In genomic region chr22:17368727-17369552, GRCh38 we compare ENCODE assay signal across 1 cellular context.
TF ChIP-seq lines count a peak whose summit lies in the region.

TSS of gene CECR2 (plus strand) at chr22:17369460. CDS start at chr22:17369784, 324 bp downstream.

TF ChIP-seq in SK-N-SH treated with all-trans-retinoic acid at 6 μM for 48 hours, 23 proteins besides CTCF, POLR2A, EP300 and RAD21 (continued from another document):
- TF ChIP-seq ZFP3 (CRISPR knock-in tag; IDR thresholded peaks at IDR 0.05) (no peak), ISL1 (CRISPR knock-in tag; IDR thresholded peaks at IDR 0.05) (no peak), GLIS3 (CRISPR knock-in tag; IDR thresholded peaks at IDR 0.05) (no peak), ZFP30 (CRISPR knock-in tag; IDR thresholded peaks at IDR 0.05) (no peak), TSHZ2 (CRISPR knock-in tag; IDR thresholded peaks at IDR 0.05) (no peak), PATZ1 (CRISPR knock-in tag; IDR thresholded peaks at IDR 0.05; ENCODE audit: borderline replicate concordance) (no peak), ZNF565 (CRISPR knock-in tag; conservative IDR thresholded peaks at IDR 0.05; ENCODE audit: low read depth) (no peak), CSDC2 (CRISPR knock-in tag; IDR thresholded peaks at IDR 0.05) (no peak), CSRNP3 (CRISPR knock-in tag; IDR thresholded peaks at IDR 0.05) (no peak), ZNF70 (CRISPR knock-in tag; IDR thresholded peaks at IDR 0.05) (no peak), TOX (CRISPR knock-in tag; IDR thresholded peaks at IDR 0.05; ENCODE audit: borderline replicate concordance) (no peak), CREB5 (CRISPR knock-in tag; IDR thresholded peaks at IDR 0.05; ENCODE audit: low read depth) (no peak)
